ENCODE assay signal across 20 cellular contexts in genomic region chr17:59807892-59808509, GRCh38.
DNase-seq lines count a peak whose midpoint lies in the region; ATAC-seq, FAIRE-seq and TF ChIP-seq lines count a peak whose summit lies in the region.
"Had no signal": no experiment of that assay in that cellular context is flagged by ENCODE, and none has a peak within 500 bp of the region (broad histone marks: within the 10 kb centered on the region; RNA-seq: fewer than 3 reads in every experiment).

No MANE protein-coding gene starts in this region.

- peaks cover 33% of the 10 kb centered on the region for H3K36me3 Mint-ChIP-seq in CD8-positive, alpha-beta T cell

- no peak overlapping the region for H3K9ac ChIP-seq in rectal smooth muscle tissue (ENCODE audit: low read length)
- H3K9ac ChIP-seq: BLaER1 had no signal

- H3K4me1 Mint-ChIP-seq in CD8-positive, alpha-beta T cell (ENCODE audit: low read depth), result peaks cover 6% of the 10 kb centered on the region

- H3K4me3 ChIP-seq in coronary artery, result peak overlapping the region; percentile 14
- no peak overlapping the region for H3K4me3 ChIP-seq in rectal smooth muscle tissue (ENCODE audit: low read length)
- H3K4me3 ChIP-seq in CD8-positive, alpha-beta T cell (ENCODE audit: low read depth, low read length), result no peak overlapping the region
- no peak overlapping the region for H3K4me3 ChIP-seq in H7 (ENCODE audit: insufficient read depth, low read depth, low read length)
- H3K4me3 ChIP-seq: BLaER1, Peyer's patch, right lobe of liver had no signal

- H3K36me3 ChIP-seq in rectal smooth muscle tissue (ENCODE audit: control insufficient read depth, insufficient read depth, low read length) (peaks cover 6% of the 10 kb centered on the region), H7 (replicated peaks; ENCODE audit: control insufficient read depth, insufficient read depth, low read length) (peaks cover 1% of the 10 kb centered on the region; the same call in 1 of the 2 replicates)
- H3K36me3 ChIP-seq in CD8-positive, alpha-beta T cell (ENCODE audit: insufficient read depth, low read length), result no peaks in the 10 kb centered on the region

- H3K9me3 ChIP-seq in CD8-positive, alpha-beta T cell (ENCODE audit: low read length), result no peaks in the 10 kb centered on the region
- H3K9me3 ChIP-seq: BLaER1, Peyer's patch, right lobe of liver had no signal

- POLR2A ChIA-PET in CD8-positive, alpha-beta T cell (lab: Charles Lee), result interaction anchor here (1.0 kb wide), 1 partner anchor 20 kb away, joined by 3 read pairs; no protein-coding TSS in a partner anchor

- FAIRE-seq in A204.1 (lab: Jason Lieb, UNC), result peak; percentile 98

- H3K27ac Mint-ChIP-seq in CD8-positive, alpha-beta T cell, result no peak overlapping the region
- H3K27ac Mint-ChIP-seq: activated naive CD8-positive, alpha-beta T cell; stimulated activated effector memory CD8-positive, alpha-beta T cell treated with anti-CD3 and anti-CD28 coated beads, Interleukin-12 subunit alpha, Interleukin-12 subunit beta, amount 100 ng/mL, for 72 hours had no signal

- peaks cover 3% of the 10 kb centered on the region for H3K4me1 ChIP-seq in rectal smooth muscle tissue (ENCODE audit: control insufficient read depth, insufficient read depth, low read length)
- peaks cover 5% of the 10 kb centered on the region for H3K4me1 ChIP-seq in foreskin keratinocyte
- no peaks in the 10 kb centered on the region for H3K4me1 ChIP-seq in CD8-positive, alpha-beta T cell (ENCODE audit: insufficient read depth, low read length)
- H3K4me1 ChIP-seq: Peyer's patch had no signal

- H3K4me3 Mint-ChIP-seq in CD8-positive, alpha-beta T cell, result no peak overlapping the region
- H3K4me3 Mint-ChIP-seq: activated naive CD8-positive, alpha-beta T cell; natural killer cell treated with Interleukin-12 subunit alpha and Interleukin-12 subunit beta and Interleukin-15 and Interleukin-18, amount 100 ng/mL, for 72 hours; stimulated activated effector memory CD8-positive, alpha-beta T cell treated with anti-CD3 and anti-CD28 coated beads, Interleukin-12 subunit alpha, Interleukin-12 subunit beta, amount 100 ng/mL, for 72 hours; T-cell had no signal

- ATAC-seq in foreskin keratinocyte, result no peak
- ATAC-seq in CD8-positive, alpha-beta T cell, result no peak
- ATAC-seq: natural killer cell treated with Interleukin-12 subunit alpha and Interleukin-12 subunit beta and Interleukin-15 and Interleukin-18, amount 100 ng/mL, for 72 hours; right lobe of liver; stimulated activated effector memory CD8-positive, alpha-beta T cell treated with anti-CD3 and anti-CD28 coated beads, Interleukin-12 subunit alpha, Interleukin-12 subunit beta, amount 100 ng/mL, for 72 hours; T-cell had no signal

- CTCF ChIA-PET in CD8-positive, alpha-beta T cell (lab: Charles Lee), result no interaction called here

- H3K27ac ChIP-seq in coronary artery (peak overlapping the region; percentile 43 to 78), rectal smooth muscle tissue (ENCODE audit: low read depth, low read length) (peak overlapping the region; percentile 29), foreskin keratinocyte (no peak overlapping the region)
- H3K27ac ChIP-seq in CD8-positive, alpha-beta T cell (ENCODE audit: low read depth, low read length), result no peak overlapping the region
- H3K27ac ChIP-seq: BLaER1, right lobe of liver had no signal

- no peaks in the 10 kb centered on the region for H3K9me3 Mint-ChIP-seq in CD8-positive, alpha-beta T cell
- H3K9me3 Mint-ChIP-seq: natural killer cell treated with Interleukin-12 subunit alpha and Interleukin-12 subunit beta and Interleukin-15 and Interleukin-18, amount 100 ng/mL, for 72 hours; stimulated activated effector memory CD8-positive, alpha-beta T cell treated with anti-CD3 and anti-CD28 coated beads, Interleukin-12 subunit alpha, Interleukin-12 subunit beta, amount 100 ng/mL, for 72 hours; T-cell had no signal

- TF ChIP-seq CTCF in coronary artery (IDR thresholded peaks at IDR 0.05), result no peak
- no peak for TF ChIP-seq CTCF in foreskin keratinocyte (conservative IDR thresholded peaks at IDR 0.05)
- TF ChIP-seq CTCF in CD8-positive, alpha-beta T cell (IDR thresholded peaks at IDR 0.05), result no peak

- no peaks in the 10 kb centered on the region for H3K27me3 Mint-ChIP-seq in CD8-positive, alpha-beta T cell (ENCODE audit: low read depth)
- H3K27me3 Mint-ChIP-seq: activated naive CD8-positive, alpha-beta T cell; natural killer cell treated with Interleukin-12 subunit alpha and Interleukin-12 subunit beta and Interleukin-15 and Interleukin-18, amount 100 ng/mL, for 72 hours; T-cell had no signal

- DNase-seq in GM03348 (ENCODE audit: low spot score), result peak; percentile 61
- no peak for DNase-seq in coronary artery (ENCODE audit: low spot score)
- DNase-seq in foreskin keratinocyte, result no peak
- DNase-seq in CD8-positive, alpha-beta T cell, result no peak
- DNase-seq in H7, result no peak
- DNase-seq in NCI-H524 treated with DMSO at 0.1 percent for 48 hours (lab: John Stamatoyannopoulos, UW), result no peak
- DNase-seq: DND-41; hypothalamus; NCI-H1930; NCI-H69; right lobe of liver; stimulated activated CD4-positive, alpha-beta T cell treated with anti-CD3 and anti-CD28 coated beads, Interleukin-4, amount 100 ng/mL, for 4 hours; T-cell had no signal

- intact Hi-C loops in CD8-positive, alpha-beta T cell (cut with DNase I, micrococcal nuclease), result no loop called here

- H3K27me3 ChIP-seq in rectal smooth muscle tissue (ENCODE audit: control insufficient read depth, insufficient read depth, low read length) (no peaks in the 10 kb centered on the region), foreskin keratinocyte (no peaks in the 10 kb centered on the region), H7 (ENCODE audit: control insufficient read depth, insufficient read depth, low read length) (no peaks in the 10 kb centered on the region)
- H3K27me3 ChIP-seq in CD8-positive, alpha-beta T cell (ENCODE audit: insufficient read depth, low read length), result no peaks in the 10 kb centered on the region
- H3K27me3 ChIP-seq: BLaER1, Peyer's patch, right lobe of liver had no signal

Comparison
In these comparisons a context has a peak if more than half of its experiments do, and no peak if none do; other contexts are left out.
1. H3K27ac ChIP-seq: peak in coronary artery (2 of 2) and rectal smooth muscle tissue (single experiment); none in foreskin keratinocyte (single experiment) and CD8-positive, alpha-beta T cell (single experiment).